17 cellular contexts compared by ENCODE assay signal in genomic region chr4:110172972-110173371, GRCh38. TPM values are rescaled to one million over a fixed set of nuclear protein-coding genes. Genes with fewer than 3 reads are reported as not detected.
DNase-seq lines count a peak whose midpoint lies in the region; ATAC-seq lines count a peak whose summit lies in the region.
"Had no signal": no experiment of that assay in that cellular context is flagged by ENCODE, and none has a peak within 500 bp of the region (broad histone marks: within the 10 kb centered on the region; RNA-seq: fewer than 3 reads in every experiment).

No MANE protein-coding gene starts in this region.

- peaks cover 3 to 4% of the 10 kb centered on the region in 2 donors for H3K36me3 Mint-ChIP-seq in activated T-cell treated with anti-CD3 and anti-CD28 coated beads, Interleukin-2, amount 50 U/mL, for 72 hours (ENCODE audit: insufficient read depth in 2 of 2)
- H3K36me3 Mint-ChIP-seq: natural killer cell had no signal

- DNase-seq in DMS153 treated with DMSO at 0.1 percent for 48 hours (lab: John Stamatoyannopoulos, UW; ENCODE audit: unreplicated experiment) = peak; percentile 34
- DNase-seq in NCI-H146 treated with DMSO at 0.1 percent for 48 hours (lab: John Stamatoyannopoulos, UW; ENCODE audit: unreplicated experiment) = peak; percentile 64
- DNase-seq in NCI-H748 (lab: John Stamatoyannopoulos, UW; ENCODE audit: unreplicated experiment) = peak; percentile 94
- peak; percentile 38 for DNase-seq in left kidney (ENCODE audit: low read depth, low spot score)
- DNase-seq in Right ventricle myocardium inferior (ENCODE audit: missing footprints) = no peak
- no peak for DNase-seq in activated T-cell treated with anti-CD3 and anti-CD28 coated beads, Interleukin-2, amount 50 U/mL, for 72 hours
- DNase-seq: activated naive CD8-positive, alpha-beta T cell treated with anti-CD3 and anti-CD28 coated beads, Interleukin-2, amount 50 U/mL, for 24 hours; caudate nucleus; effector CD8-positive, alpha-beta T cell; H9; IMR-90; natural killer cell; NCI-H1694; retina had no signal

- no peaks in the 10 kb centered on the region for H3K4me1 Mint-ChIP-seq in activated T-cell treated with anti-CD3 and anti-CD28 coated beads, Interleukin-2, amount 50 U/mL, for 72 hours (ENCODE audit: low read depth)
- H3K4me1 Mint-ChIP-seq: activated naive CD8-positive, alpha-beta T cell treated with anti-CD3 and anti-CD28 coated beads, Interleukin-2, amount 50 U/mL, for 24 hours; H9 had no signal

- intact Hi-C loops in Right ventricle myocardium inferior (cut with DNase I) = no loop called here

- H3K4me3 Mint-ChIP-seq in activated T-cell treated with anti-CD3 and anti-CD28 coated beads, Interleukin-2, amount 50 U/mL, for 72 hours = no peak overlapping the region
- H3K4me3 Mint-ChIP-seq: activated naive CD8-positive, alpha-beta T cell treated with anti-CD3 and anti-CD28 coated beads, Interleukin-2, amount 50 U/mL, for 24 hours; H9; natural killer cell had no signal

- no peaks in the 10 kb centered on the region for H3K9me3 Mint-ChIP-seq in activated T-cell treated with anti-CD3 and anti-CD28 coated beads, Interleukin-2, amount 50 U/mL, for 72 hours
- H3K9me3 Mint-ChIP-seq: activated naive CD8-positive, alpha-beta T cell treated with anti-CD3 and anti-CD28 coated beads, Interleukin-2, amount 50 U/mL, for 24 hours; H9; natural killer cell had no signal

- no peak for ATAC-seq in HG03378 (IDR thresholded peaks at IDR 0.05; ENCODE audit: unreplicated experiment)
- ATAC-seq in Right ventricle myocardium inferior = no peak
- ATAC-seq in activated T-cell treated with anti-CD3 and anti-CD28 coated beads, Interleukin-2, amount 50 U/mL, for 72 hours (replicated peaks in 1 of 2) = no peak
- ATAC-seq in GM21515 (IDR thresholded peaks at IDR 0.05; ENCODE audit: unreplicated experiment) = no peak
- ATAC-seq: activated naive CD8-positive, alpha-beta T cell treated with anti-CD3 and anti-CD28 coated beads, Interleukin-2, amount 50 U/mL, for 24 hours; natural killer cell; SK-N-SH treated with all-trans-retinoic acid at 6 μM for 48 hours had no signal

- H3K27me3 Mint-ChIP-seq in activated T-cell treated with anti-CD3 and anti-CD28 coated beads, Interleukin-2, amount 50 U/mL, for 72 hours (ENCODE audit: low read depth) = no peaks in the 10 kb centered on the region
- H3K27me3 Mint-ChIP-seq: activated naive CD8-positive, alpha-beta T cell treated with anti-CD3 and anti-CD28 coated beads, Interleukin-2, amount 50 U/mL, for 24 hours had no signal

- no peak overlapping the region for H3K27ac Mint-ChIP-seq in activated T-cell treated with anti-CD3 and anti-CD28 coated beads, Interleukin-2, amount 50 U/mL, for 72 hours
- H3K27ac Mint-ChIP-seq: activated naive CD8-positive, alpha-beta T cell treated with anti-CD3 and anti-CD28 coated beads, Interleukin-2, amount 50 U/mL, for 24 hours; H9; natural killer cell had no signal

RNA-seq across cellular contexts. Expression of gene ELOVL6, which starts 25.4 kb away (rescaled TPM):
- total RNA-seq in Right ventricle myocardium inferior = 2.0 TPM
- total RNA-seq in activated T-cell treated with anti-CD3 and anti-CD28 coated beads, Interleukin-2, amount 50 U/mL, for 72 hours = 10 to 100 TPM; 15.8 to 21.3 TPM

Comparison
In these comparisons a context has a peak if more than half of its experiments do, and no peak if none do; other contexts are left out.
1. DNase-seq: peak in DMS153 treated with DMSO at 0.1 percent for 48 hours (single experiment), NCI-H146 treated with DMSO at 0.1 percent for 48 hours (single experiment), NCI-H748 (single experiment) and left kidney (single experiment); none in Right ventricle myocardium inferior (single experiment) and activated T-cell treated with anti-CD3 and anti-CD28 coated beads, Interleukin-2, amount 50 U/mL, for 72 hours (0 of 2).